ENCODE assay signal across 2 cellular contexts in the genomic region with DNA sequence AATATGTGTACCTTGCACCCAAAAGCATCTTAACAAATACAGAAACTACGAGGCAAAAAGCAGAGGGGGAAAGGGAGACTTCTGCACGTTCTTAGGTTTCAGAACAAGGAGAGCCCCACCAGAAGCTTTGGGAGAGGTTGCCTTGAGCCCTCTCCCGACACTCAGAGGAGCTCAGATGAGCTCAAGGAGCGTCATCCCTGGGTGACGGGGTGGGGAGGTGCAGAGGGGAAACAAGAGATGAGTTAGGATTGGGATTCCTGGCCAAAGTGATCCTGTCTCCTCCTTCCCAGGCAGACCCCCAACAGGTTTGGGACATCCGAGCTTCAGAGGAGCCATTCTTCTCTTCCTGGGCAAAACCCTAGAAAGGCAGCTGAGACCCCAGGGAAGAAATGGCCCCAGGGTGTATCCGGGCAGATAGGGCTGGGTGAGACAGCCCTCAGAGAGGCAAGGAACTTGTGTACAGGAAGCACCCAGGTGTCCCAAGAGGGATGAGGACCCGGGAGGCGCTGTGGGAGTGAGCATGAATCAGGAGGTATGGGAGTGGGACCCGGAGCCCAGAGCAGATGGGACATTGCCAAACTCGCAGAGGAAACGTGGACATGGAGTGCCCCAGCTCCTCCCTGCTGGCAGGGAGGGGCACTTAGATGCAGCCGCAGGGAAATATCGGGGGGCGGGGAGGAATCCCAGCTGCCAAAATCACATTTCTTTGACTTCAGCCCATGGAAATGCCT.
TF ChIP-seq lines count a peak whose summit lies in the region.

No MANE protein-coding gene starts in this region.

TF ChIP-seq in HepG2, 621 proteins besides CTCF, POLR2A, EP300 and RAD21:
- TF ChIP-seq ZNF121 (CRISPR knock-in tag; IDR thresholded peaks at IDR 0.05) (no peak), SAFB2 (CRISPR knock-in tag; IDR thresholded peaks at IDR 0.05; ENCODE audit: borderline replicate concordance, low read depth) (no peak), BORCS8-MEF2B (CRISPR knock-in tag; IDR thresholded peaks at IDR 0.05) (no peak), MAX (IDR thresholded peaks at IDR 0.05) (no peak), SALL2 (CRISPR knock-in tag; IDR thresholded peaks at IDR 0.05) (no peak), ZNF451 (CRISPR knock-in tag; IDR thresholded peaks at IDR 0.05) (no peak), ZNF143 (CRISPR knock-in tag; IDR thresholded peaks at IDR 0.05) (no peak), MYC (CRISPR knock-in tag; IDR thresholded peaks at IDR 0.05; ENCODE audit: borderline replicate concordance) (no peak), PHF20 (CRISPR knock-in tag; IDR thresholded peaks at IDR 0.05) (no peak), NPAS2 (CRISPR knock-in tag; IDR thresholded peaks at IDR 0.05; ENCODE audit: borderline replicate concordance) (no peak), ETS1 (CRISPR knock-in tag; IDR thresholded peaks at IDR 0.05) (no peak)
- TF ChIP-seq, protein P1, sequence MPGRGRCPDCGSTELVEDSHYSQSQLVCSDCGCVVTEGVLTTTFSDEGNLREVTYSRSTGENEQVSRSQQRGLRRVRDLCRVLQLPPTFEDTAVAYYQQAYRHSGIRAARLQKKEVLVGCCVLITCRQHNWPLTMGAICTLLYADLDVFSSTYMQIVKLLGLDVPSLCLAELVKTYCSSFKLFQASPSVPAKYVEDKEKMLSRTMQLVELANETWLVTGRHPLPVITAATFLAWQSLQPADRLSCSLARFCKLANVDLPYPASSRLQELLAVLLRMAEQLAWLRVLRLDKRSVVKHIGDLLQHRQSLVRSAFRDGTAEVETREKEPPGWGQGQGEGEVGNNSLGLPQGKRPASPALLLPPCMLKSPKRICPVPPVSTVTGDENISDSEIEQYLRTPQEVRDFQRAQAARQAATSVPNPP (CRISPR knock-in tag; IDR thresholded peaks at IDR 0.05) = no peak
- TF ChIP-seq, protein P2, sequence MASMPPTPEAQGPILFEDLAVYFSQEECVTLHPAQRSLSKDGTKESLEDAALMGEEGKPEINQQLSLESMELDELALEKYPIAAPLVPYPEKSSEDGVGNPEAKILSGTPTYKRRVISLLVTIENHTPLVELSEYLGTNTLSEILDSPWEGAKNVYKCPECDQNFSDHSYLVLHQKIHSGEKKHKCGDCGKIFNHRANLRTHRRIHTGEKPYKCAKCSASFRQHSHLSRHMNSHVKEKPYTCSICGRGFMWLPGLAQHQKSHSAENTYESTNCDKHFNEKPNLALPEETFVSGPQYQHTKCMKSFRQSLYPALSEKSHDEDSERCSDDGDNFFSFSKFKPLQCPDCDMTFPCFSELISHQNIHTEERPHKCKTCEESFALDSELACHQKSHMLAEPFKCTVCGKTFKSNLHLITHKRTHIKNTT (CRISPR knock-in tag; IDR thresholded peaks at IDR 0.05) = no peak

TF ChIP-seq in HEK293T, 16 proteins besides CTCF, POLR2A, EP300 and RAD21:
- TF ChIP-seq NFRKB (IDR thresholded peaks at IDR 0.05) = no peak
- no peak for TF ChIP-seq LEF1 (IDR thresholded peaks at IDR 0.05; ENCODE audit: borderline replicate concordance)
- no peak for TF ChIP-seq HDGF (IDR thresholded peaks at IDR 0.05; ENCODE audit: borderline replicate concordance)
- no peak for TF ChIP-seq FOXA1 (IDR thresholded peaks at IDR 0.05)
- TF ChIP-seq CTBP1 (IDR thresholded peaks at IDR 0.05; ENCODE audit: borderline replicate concordance) = no peak
- no peak for TF ChIP-seq ARNT (IDR thresholded peaks at IDR 0.05)
- TF ChIP-seq, protein P3, sequence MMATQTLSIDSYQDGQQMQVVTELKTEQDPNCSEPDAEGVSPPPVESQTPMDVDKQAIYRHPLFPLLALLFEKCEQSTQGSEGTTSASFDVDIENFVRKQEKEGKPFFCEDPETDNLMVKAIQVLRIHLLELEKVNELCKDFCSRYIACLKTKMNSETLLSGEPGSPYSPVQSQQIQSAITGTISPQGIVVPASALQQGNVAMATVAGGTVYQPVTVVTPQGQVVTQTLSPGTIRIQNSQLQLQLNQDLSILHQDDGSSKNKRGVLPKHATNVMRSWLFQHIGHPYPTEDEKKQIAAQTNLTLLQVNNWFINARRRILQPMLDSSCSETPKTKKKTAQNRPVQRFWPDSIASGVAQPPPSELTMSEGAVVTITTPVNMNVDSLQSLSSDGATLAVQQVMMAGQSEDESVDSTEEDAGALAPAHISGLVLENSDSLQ (IDR thresholded peaks at IDR 0.05) = no peak
- TF ChIP-seq BHLHE40 (IDR thresholded peaks at IDR 0.05; ENCODE audit: borderline replicate concordance) = no peak
